ENCODE assay signal across 15 cellular contexts in the genomic region with DNA sequence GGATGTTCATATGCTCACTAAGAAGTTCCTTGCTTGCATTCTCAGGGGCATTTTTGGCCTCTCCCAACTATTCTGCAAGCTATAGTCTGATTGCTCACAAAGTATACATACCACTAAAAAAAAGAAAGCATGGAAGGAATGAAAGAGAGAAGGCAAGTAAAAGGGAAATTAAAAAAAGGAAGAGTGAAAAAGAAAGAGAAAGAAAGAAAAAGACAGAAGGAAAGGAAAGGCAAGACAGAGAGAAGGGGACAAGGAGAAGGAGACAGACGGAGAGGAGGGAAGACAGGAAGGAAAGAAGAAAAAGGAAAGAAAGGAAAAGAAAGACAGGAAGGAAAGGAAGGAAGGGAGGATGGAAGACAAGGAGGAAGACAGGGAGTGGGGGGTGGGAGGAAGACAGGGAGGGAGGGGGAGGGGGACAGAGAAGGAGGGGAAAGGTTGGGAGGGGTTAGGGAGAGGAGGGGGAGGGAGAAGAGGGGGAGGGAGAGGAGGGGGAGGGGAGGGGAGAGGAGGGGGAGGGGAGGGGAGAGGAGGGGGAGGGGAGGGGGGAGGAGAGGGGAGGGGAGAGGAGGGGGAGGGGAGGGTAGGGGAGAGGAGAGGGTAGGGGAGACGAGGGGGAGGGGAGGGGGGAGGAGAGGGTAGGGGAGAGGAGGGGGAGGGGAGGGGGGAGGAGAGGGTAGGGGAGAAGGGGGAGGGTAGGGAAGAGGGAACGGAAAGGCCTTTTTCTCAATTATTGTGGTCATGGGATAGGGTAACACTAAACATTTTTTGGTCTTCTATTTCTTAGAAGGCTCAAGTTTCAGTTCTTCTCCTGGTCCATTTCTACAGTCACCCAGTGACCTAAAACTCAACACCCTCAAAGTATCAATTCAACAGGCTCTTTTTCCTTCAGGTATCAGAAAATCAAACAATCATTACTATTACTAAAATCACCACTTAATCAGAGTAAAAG. TPM values are rescaled to one million over a fixed set of nuclear protein-coding genes. Genes with fewer than 3 reads are reported as not detected.
DNase-seq lines count a peak whose midpoint lies in the region; ATAC-seq and TF ChIP-seq lines count a peak whose summit lies in the region.
"Had no signal": no experiment of that assay in that cellular context is flagged by ENCODE, and none has a peak within 500 bp of the region (broad histone marks: within the 10 kb centered on the region; RNA-seq: fewer than 3 reads in every experiment).

No MANE protein-coding gene starts in this region.

- H3K9me3 Mint-ChIP-seq in activated T-cell treated with anti-CD3 and anti-CD28 coated beads, Interleukin-2, amount 50 U/mL, for 72 hours, result peaks cover 4 to 9% of the 10 kb centered on the region in 2 donors
- H3K9me3 Mint-ChIP-seq in Calu3 (ENCODE audit: low read depth, unreplicated experiment) (no peaks in the 10 kb centered on the region), glutamatergic neuron (ENCODE audit: unreplicated experiment) (peaks cover 11% of the 10 kb centered on the region)

- peaks cover 16% of the 10 kb centered on the region for H3K4me1 Mint-ChIP-seq in activated T-cell treated with anti-CD3 and anti-CD28 coated beads, Interleukin-2, amount 50 U/mL, for 72 hours (ENCODE audit: low read depth)
- H3K4me1 Mint-ChIP-seq in Calu3 (ENCODE audit: low read depth, unreplicated experiment) (peaks cover 10% of the 10 kb centered on the region), glutamatergic neuron (ENCODE audit: low read depth, unreplicated experiment) (peaks cover 26% of the 10 kb centered on the region)

- peaks cover 0 to 9% of the 10 kb centered on the region in 2 donors for H3K36me3 Mint-ChIP-seq in activated T-cell treated with anti-CD3 and anti-CD28 coated beads, Interleukin-2, amount 50 U/mL, for 72 hours (ENCODE audit: insufficient read depth in 2 of 2)
- H3K36me3 Mint-ChIP-seq in Calu3 (ENCODE audit: insufficient read depth, unreplicated experiment) (peaks cover 5% of the 10 kb centered on the region), glutamatergic neuron (ENCODE audit: unreplicated experiment) (peaks cover 5% of the 10 kb centered on the region)

- H3K27me3 Mint-ChIP-seq in activated T-cell treated with anti-CD3 and anti-CD28 coated beads, Interleukin-2, amount 50 U/mL, for 72 hours (ENCODE audit: low read depth), result no peaks in the 10 kb centered on the region
- H3K27me3 Mint-ChIP-seq in Calu3 (ENCODE audit: unreplicated experiment), result no peaks in the 10 kb centered on the region
- no peaks in the 10 kb centered on the region for H3K27me3 Mint-ChIP-seq in glutamatergic neuron (ENCODE audit: unreplicated experiment)
- H3K27me3 Mint-ChIP-seq: CD4-positive, CD25-positive, alpha-beta regulatory T cell had no signal

- CTCF ChIA-PET in Calu3 (lab: Charles Lee), result no interaction called here

- H3K27ac Mint-ChIP-seq in activated T-cell treated with anti-CD3 and anti-CD28 coated beads, Interleukin-2, amount 50 U/mL, for 72 hours, result peak overlapping the region; percentile 27
- H3K27ac Mint-ChIP-seq in Calu3 (ENCODE audit: unreplicated experiment), result peak overlapping the region; percentile 26
- no peak overlapping the region for H3K27ac Mint-ChIP-seq in glutamatergic neuron (ENCODE audit: unreplicated experiment)
- H3K27ac Mint-ChIP-seq: CD4-positive, CD25-positive, alpha-beta regulatory T cell had no signal

- no peak for ATAC-seq in activated T-cell treated with anti-CD3 and anti-CD28 coated beads, Interleukin-2, amount 50 U/mL, for 72 hours (replicated peaks in 1 of 2)
- ATAC-seq in GM18867 (IDR thresholded peaks at IDR 0.05; ENCODE audit: unreplicated experiment), result no peak
- ATAC-seq: HCT116 had no signal

- no peak for DNase-seq in activated T-cell treated with anti-CD3 and anti-CD28 coated beads, Interleukin-2, amount 50 U/mL, for 72 hours
- DNase-seq in activated T-cell treated with anti-CD3 and anti-CD28 coated beads, Interleukin-2, amount 50 U/mL, for 1 hour, result no peak
- no peak for DNase-seq in Calu3
- DNase-seq in MV-4-11 (lab: John Stamatoyannopoulos, UW), result peak; percentile 74
- DNase-seq in glutamatergic neuron, result no peak
- DNase-seq in medulla oblongata (ENCODE audit: extremely low spot score), result no peak
- DNase-seq in NCI-H1092 treated with DMSO at 0.1 percent for 48 hours (lab: John Stamatoyannopoulos, UW), result no peak
- DNase-seq: 8988T; AML-193; CD4-positive, CD25-positive, alpha-beta regulatory T cell; DMS79; GM23248; IMR-90 had no signal

- BruUV-seq in Calu3 (replicated peaks; lab: Mats Ljungman, UMichigan), result no TSS peak

- no peak overlapping the region for H3K4me3 Mint-ChIP-seq in activated T-cell treated with anti-CD3 and anti-CD28 coated beads, Interleukin-2, amount 50 U/mL, for 72 hours
- H3K4me3 Mint-ChIP-seq in Calu3 (ENCODE audit: low read depth, unreplicated experiment) (no peak overlapping the region), glutamatergic neuron (ENCODE audit: unreplicated experiment) (peak overlapping the region; percentile 35)

- TF ChIP-seq CTCF in Calu3 (IDR thresholded peaks at IDR 0.05; ENCODE audit: unreplicated experiment) (no peak), glutamatergic neuron (IDR thresholded peaks at IDR 0.05; ENCODE audit: partially characterized antibody, unreplicated experiment) (no peak)

- intact Hi-C loops in Calu3 (cut with micrococcal nuclease; ENCODE audit: unreplicated experiment), result no loop called here

RNA-seq across cellular contexts. Expression of a gene that starts 50.7 kb away (rescaled TPM):
- total RNA-seq in activated T-cell treated with anti-CD3 and anti-CD28 coated beads, Interleukin-2, amount 50 U/mL, for 72 hours, result under 1 TPM in 1 of 2 donors, not detected in 1; 0.07 TPM
- 1.1 and 1.5 TPM in 2 replicates for total RNA-seq in Calu3 (2022)
- total RNA-seq in glutamatergic neuron (ENCODE audit: unreplicated experiment), result 5.7 TPM
- total RNA-seq: CD4-positive, CD25-positive, alpha-beta regulatory T cell; GM23248 had no signal
